In the genomic region with DNA sequence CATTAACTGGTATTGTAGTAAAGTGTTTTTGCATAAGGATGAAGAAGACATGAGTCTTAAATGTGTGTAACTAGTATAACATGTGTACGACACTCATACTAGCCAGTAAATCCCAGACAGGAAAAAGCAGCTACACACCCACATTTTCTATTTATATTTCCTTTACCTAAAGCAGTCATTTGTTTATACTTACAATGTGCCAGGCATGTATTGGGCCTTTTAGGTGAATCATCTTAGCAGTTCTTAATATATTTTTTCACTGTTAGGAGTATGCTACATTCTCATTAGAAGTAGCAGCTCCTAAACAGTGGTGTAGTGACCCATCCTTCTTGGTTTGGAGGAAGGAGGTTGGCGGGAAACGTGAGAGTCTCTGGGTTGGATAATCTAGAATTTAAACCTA, we compare ENCODE assay signal across 24 cellular contexts. TPM values are rescaled to one million over a fixed set of nuclear protein-coding genes. Genes with fewer than 3 reads are reported as not detected.
DNase-seq lines count a peak whose midpoint lies in the region; ATAC-seq, FAIRE-seq and TF ChIP-seq lines count a peak whose summit lies in the region.
"Had no signal": no experiment of that assay in that cellular context is flagged by ENCODE, and none has a peak within 500 bp of the region (broad histone marks: within the 10 kb centered on the region; RNA-seq: fewer than 3 reads in every experiment).

No MANE protein-coding gene starts in this region.

- CTCF ChIA-PET in activated CD4-positive, alpha-beta T cell treated with anti-CD3 and anti-CD28 coated beads for 36 hours (lab: Charles Lee), result no interaction called here

- H3K27me3 ChIP-seq in astrocyte (ENCODE audit: insufficient read depth, low read length), result no peaks in the 10 kb centered on the region
- H3K27me3 ChIP-seq: cardiac muscle cell, heart right ventricle, spleen had no signal

- FAIRE-seq in astrocyte (lab: Jason Lieb, UNC), result no peak
- FAIRE-seq: HepG2, TTC549 had no signal

- no peak overlapping the region for H3K4me3 ChIP-seq in astrocyte (ENCODE audit: insufficient read depth, low read depth, low read length)
- H3K4me3 ChIP-seq: cardiac muscle cell had no signal

- H2AFZ ChIP-seq in astrocyte (ENCODE audit: low read depth, low read length), result no peak overlapping the region

- no peak overlapping the region for H3K9ac ChIP-seq in astrocyte (ENCODE audit: low read length)

- POLR2A ChIA-PET in activated CD4-positive, alpha-beta T cell treated with anti-CD3 and anti-CD28 coated beads for 36 hours (lab: Charles Lee), result no interaction called here

- H3K36me3 ChIP-seq in astrocyte (ENCODE audit: insufficient read depth, low read length), result no peaks in the 10 kb centered on the region
- H3K36me3 ChIP-seq: cardiac muscle cell, heart right ventricle, spleen had no signal

- H3K4me1 ChIP-seq in astrocyte (ENCODE audit: insufficient read depth, low read length), result no peaks in the 10 kb centered on the region

- TF ChIP-seq CTCF in astrocyte (IDR thresholded peaks at IDR 0.05; ENCODE audit: insufficient read depth, low read depth, low read length), result no peak

- H3K4me2 ChIP-seq in astrocyte (ENCODE audit: low read length), result no peak overlapping the region

- H3K36me3 Mint-ChIP-seq in activated CD4-positive, alpha-beta T cell treated with anti-CD3 and anti-CD28 coated beads, Interleukin-2, amount 10 ng/mL, durations not matched to agents 24 days and 14 days (ENCODE audit: low read depth), result no peaks in the 10 kb centered on the region
- H3K36me3 Mint-ChIP-seq in activated CD4-positive, alpha-beta T cell treated with anti-CD3 and anti-CD28 coated beads for 36 hours (ENCODE audit: low read depth), result no peaks in the 10 kb centered on the region
- no peaks in the 10 kb centered on the region for H3K36me3 Mint-ChIP-seq in astrocyte (ENCODE audit: low read depth, unreplicated experiment)
- H3K36me3 Mint-ChIP-seq in stimulated activated effector memory CD8-positive, alpha-beta T cell treated with anti-CD3 and anti-CD28 coated beads, Interleukin-12 subunit alpha, Interleukin-12 subunit beta, amount 100 ng/mL, for 72 hours, result no peaks in the 10 kb centered on the region
- H3K36me3 Mint-ChIP-seq: activated CD4-positive, alpha-beta memory T cell treated with anti-CD3 and anti-CD28 coated beads for 36 hours; activated naive CD4-positive, alpha-beta T cell treated with anti-CD3 and anti-CD28 coated beads, Interleukin-2, amount 10 ng/mL, durations not matched to agents 7 days and 5 days had no signal

- H3K27ac Mint-ChIP-seq in activated CD4-positive, alpha-beta T cell treated with anti-CD3 and anti-CD28 coated beads, Interleukin-2, amount 10 ng/mL, durations not matched to agents 24 days and 14 days, result no peak overlapping the region
- no peak overlapping the region for H3K27ac Mint-ChIP-seq in activated CD4-positive, alpha-beta T cell treated with anti-CD3 and anti-CD28 coated beads for 36 hours
- H3K27ac Mint-ChIP-seq in astrocyte (ENCODE audit: unreplicated experiment), result no peak overlapping the region
- H3K27ac Mint-ChIP-seq in stimulated activated effector memory CD8-positive, alpha-beta T cell treated with anti-CD3 and anti-CD28 coated beads, Interleukin-12 subunit alpha, Interleukin-12 subunit beta, amount 100 ng/mL, for 72 hours, result no peak overlapping the region
- H3K27ac Mint-ChIP-seq: activated CD4-positive, alpha-beta memory T cell treated with anti-CD3 and anti-CD28 coated beads for 36 hours; activated naive CD4-positive, alpha-beta T cell treated with anti-CD3 and anti-CD28 coated beads, Interleukin-2, amount 10 ng/mL, durations not matched to agents 7 days and 5 days; B cell had no signal

- no peaks in the 10 kb centered on the region for H4K20me1 ChIP-seq in astrocyte (ENCODE audit: insufficient read depth, low read length)

- no peak for ATAC-seq in activated CD4-positive, alpha-beta T cell treated with anti-CD3 and anti-CD28 coated beads for 36 hours
- peak; percentile 75 for ATAC-seq in esophagus mucosa
- peak; percentile 45 for ATAC-seq in stimulated activated effector memory CD8-positive, alpha-beta T cell treated with anti-CD3 and anti-CD28 coated beads, Interleukin-12 subunit alpha, Interleukin-12 subunit beta, amount 100 ng/mL, for 72 hours
- no peak for ATAC-seq in HG02798 (IDR thresholded peaks at IDR 0.05; ENCODE audit: poor library complexity, unreplicated experiment)
- ATAC-seq: HepG2, Panc1 had no signal

- peaks cover 11% of the 10 kb centered on the region for H3K4me1 Mint-ChIP-seq in activated CD4-positive, alpha-beta T cell treated with anti-CD3 and anti-CD28 coated beads, Interleukin-2, amount 10 ng/mL, durations not matched to agents 24 days and 14 days
- peaks cover 8% of the 10 kb centered on the region for H3K4me1 Mint-ChIP-seq in activated CD4-positive, alpha-beta T cell treated with anti-CD3 and anti-CD28 coated beads for 36 hours
- peaks cover 23% of the 10 kb centered on the region for H3K4me1 Mint-ChIP-seq in astrocyte (ENCODE audit: low read depth, unreplicated experiment)
- no peaks in the 10 kb centered on the region for H3K4me1 Mint-ChIP-seq in stimulated activated effector memory CD8-positive, alpha-beta T cell treated with anti-CD3 and anti-CD28 coated beads, Interleukin-12 subunit alpha, Interleukin-12 subunit beta, amount 100 ng/mL, for 72 hours

- intact Hi-C loops in activated CD4-positive, alpha-beta T cell treated with anti-CD3 and anti-CD28 coated beads, Interleukin-2, amount 10 ng/mL, durations not matched to agents 24 days and 14 days (cut with micrococcal nuclease), result no loop called here
- intact Hi-C loops in activated CD4-positive, alpha-beta T cell treated with anti-CD3 and anti-CD28 coated beads for 36 hours (cut with DNase I, micrococcal nuclease), result no loop called here

- no peaks in the 10 kb centered on the region for H3K9me3 Mint-ChIP-seq in activated CD4-positive, alpha-beta T cell treated with anti-CD3 and anti-CD28 coated beads, Interleukin-2, amount 10 ng/mL, durations not matched to agents 24 days and 14 days
- no peaks in the 10 kb centered on the region for H3K9me3 Mint-ChIP-seq in activated CD4-positive, alpha-beta T cell treated with anti-CD3 and anti-CD28 coated beads for 36 hours (ENCODE audit: low read depth)
- no peaks in the 10 kb centered on the region for H3K9me3 Mint-ChIP-seq in astrocyte (ENCODE audit: unreplicated experiment)
- no peaks in the 10 kb centered on the region for H3K9me3 Mint-ChIP-seq in stimulated activated effector memory CD8-positive, alpha-beta T cell treated with anti-CD3 and anti-CD28 coated beads, Interleukin-12 subunit alpha, Interleukin-12 subunit beta, amount 100 ng/mL, for 72 hours
- H3K9me3 Mint-ChIP-seq: activated CD4-positive, alpha-beta memory T cell treated with anti-CD3 and anti-CD28 coated beads for 36 hours; activated naive CD4-positive, alpha-beta T cell treated with anti-CD3 and anti-CD28 coated beads, Interleukin-2, amount 10 ng/mL, durations not matched to agents 7 days and 5 days; activated T-helper 1 cell treated with anti-CD3 and anti-CD28 coated beads, Interleukin-12 subunit alpha, Interleukin-12 subunit beta, Interleukin-2, Interleukin-4 antibody, amounts not matched to agents 30 ng/mL and 10 ng/mL and 1 ng/mL, durations not matched to agents 14 hours and 24 hours and 36 hours had no signal

- no peak overlapping the region for H3K27ac ChIP-seq in astrocyte (ENCODE audit: low read depth, low read length)
- H3K27ac ChIP-seq: cardiac muscle cell had no signal

- DNase-seq in activated CD4-positive, alpha-beta T cell treated with anti-CD3 and anti-CD28 coated beads, Interleukin-2, amount 10 ng/mL, durations not matched to agents 24 days and 14 days, result no peak
- no peak for DNase-seq in activated CD4-positive, alpha-beta T cell treated with anti-CD3 and anti-CD28 coated beads for 36 hours
- DNase-seq in astrocyte (ENCODE audit: low read depth) (peak; percentile 60), NCI-H2107 (lab: John Stamatoyannopoulos, UW) (no peak), NCI-H2196 (lab: John Stamatoyannopoulos, UW; ENCODE audit: unreplicated experiment) (no peak)
- DNase-seq in stimulated activated effector memory CD8-positive, alpha-beta T cell treated with anti-CD3 and anti-CD28 coated beads, Interleukin-12 subunit alpha, Interleukin-12 subunit beta, amount 100 ng/mL, for 72 hours (ENCODE audit: low spot score in 2 of 2), result no peak
- DNase-seq: activated CD4-positive, alpha-beta memory T cell treated with anti-CD3 and anti-CD28 coated beads for 36 hours; activated CD8-positive, alpha-beta memory T cell treated with anti-CD3 and anti-CD28 coated beads, Interleukin-2, amount 50 U/mL, for 4 hours; activated naive CD4-positive, alpha-beta T cell treated with anti-CD3 and anti-CD28 coated beads, Interleukin-2, amount 10 ng/mL, durations not matched to agents 7 days and 5 days; heart right ventricle; left cardiac atrium; NCI-H526; right cardiac atrium; SIG-M5; spleen had no signal

- H3K79me2 ChIP-seq in astrocyte (ENCODE audit: insufficient read depth, low read length), result no peaks in the 10 kb centered on the region

- no peaks in the 10 kb centered on the region for H3K27me3 Mint-ChIP-seq in activated CD4-positive, alpha-beta T cell treated with anti-CD3 and anti-CD28 coated beads, Interleukin-2, amount 10 ng/mL, durations not matched to agents 24 days and 14 days
- peaks cover 4% of the 10 kb centered on the region for H3K27me3 Mint-ChIP-seq in activated CD4-positive, alpha-beta T cell treated with anti-CD3 and anti-CD28 coated beads for 36 hours
- H3K27me3 Mint-ChIP-seq in astrocyte (ENCODE audit: low read depth, unreplicated experiment), result no peaks in the 10 kb centered on the region
- H3K27me3 Mint-ChIP-seq: activated CD4-positive, alpha-beta memory T cell treated with anti-CD3 and anti-CD28 coated beads for 36 hours; activated naive CD4-positive, alpha-beta T cell treated with anti-CD3 and anti-CD28 coated beads, Interleukin-2, amount 10 ng/mL, durations not matched to agents 7 days and 5 days; B cell had no signal

- peak overlapping the region; percentile 25 for H3K4me3 Mint-ChIP-seq in activated CD4-positive, alpha-beta T cell treated with anti-CD3 and anti-CD28 coated beads, Interleukin-2, amount 10 ng/mL, durations not matched to agents 24 days and 14 days
- no peak overlapping the region for H3K4me3 Mint-ChIP-seq in activated CD4-positive, alpha-beta T cell treated with anti-CD3 and anti-CD28 coated beads for 36 hours
- H3K4me3 Mint-ChIP-seq in astrocyte (ENCODE audit: unreplicated experiment), result no peak overlapping the region
- no peak overlapping the region for H3K4me3 Mint-ChIP-seq in stimulated activated effector memory CD8-positive, alpha-beta T cell treated with anti-CD3 and anti-CD28 coated beads, Interleukin-12 subunit alpha, Interleukin-12 subunit beta, amount 100 ng/mL, for 72 hours
- H3K4me3 Mint-ChIP-seq: activated CD4-positive, alpha-beta memory T cell treated with anti-CD3 and anti-CD28 coated beads for 36 hours; activated naive CD4-positive, alpha-beta T cell treated with anti-CD3 and anti-CD28 coated beads, Interleukin-2, amount 10 ng/mL, durations not matched to agents 7 days and 5 days; activated T-helper 1 cell treated with anti-CD3 and anti-CD28 coated beads, Interleukin-12 subunit alpha, Interleukin-12 subunit beta, Interleukin-2, Interleukin-4 antibody, amounts not matched to agents 30 ng/mL and 10 ng/mL and 1 ng/mL, durations not matched to agents 14 hours and 24 hours and 36 hours had no signal

- H3K9me3 ChIP-seq in astrocyte (ENCODE audit: insufficient read depth, low read depth, low read length), result no peaks in the 10 kb centered on the region
- H3K9me3 ChIP-seq: heart right ventricle, spleen had no signal

RNA-seq across cellular contexts. Expression of a gene that starts 55.8 kb away (rescaled TPM):
- total RNA-seq in activated CD4-positive, alpha-beta T cell treated with anti-CD3 and anti-CD28 coated beads, Interleukin-2, amount 10 ng/mL, durations not matched to agents 24 days and 14 days, result not detected in 2 replicates
- total RNA-seq in activated CD4-positive, alpha-beta T cell treated with anti-CD3 and anti-CD28 coated beads for 36 hours, result not detected
- total RNA-seq in astrocyte (0.10 TPM in 1 of 2 replicates, not detected in the other), esophagus mucosa (3.3 TPM)
- total RNA-seq: activated CD4-positive, alpha-beta memory T cell treated with anti-CD3 and anti-CD28 coated beads for 36 hours; activated T-helper 1 cell treated with anti-CD3 and anti-CD28 coated beads, Interleukin-12 subunit alpha, Interleukin-12 subunit beta, Interleukin-2, Interleukin-4 antibody, amounts not matched to agents 30 ng/mL and 10 ng/mL and 1 ng/mL, durations not matched to agents 14 hours and 24 hours and 36 hours; B cell; cardiac muscle cell; LHCN-M2; spleen had no signal

Comparison
In these comparisons a context has a peak if more than half of its experiments do, and no peak if none do; other contexts are left out.
1. ATAC-seq: peak in esophagus mucosa (single experiment) and stimulated activated effector memory CD8-positive, alpha-beta T cell treated with anti-CD3 and anti-CD28 coated beads, Interleukin-12 subunit alpha, Interleukin-12 subunit beta, amount 100 ng/mL, for 72 hours (single experiment); none in activated CD4-positive, alpha-beta T cell treated with anti-CD3 and anti-CD28 coated beads for 36 hours (single experiment) and HG02798 (single experiment).